31 cellular contexts compared by ENCODE assay signal in the genomic region with DNA sequence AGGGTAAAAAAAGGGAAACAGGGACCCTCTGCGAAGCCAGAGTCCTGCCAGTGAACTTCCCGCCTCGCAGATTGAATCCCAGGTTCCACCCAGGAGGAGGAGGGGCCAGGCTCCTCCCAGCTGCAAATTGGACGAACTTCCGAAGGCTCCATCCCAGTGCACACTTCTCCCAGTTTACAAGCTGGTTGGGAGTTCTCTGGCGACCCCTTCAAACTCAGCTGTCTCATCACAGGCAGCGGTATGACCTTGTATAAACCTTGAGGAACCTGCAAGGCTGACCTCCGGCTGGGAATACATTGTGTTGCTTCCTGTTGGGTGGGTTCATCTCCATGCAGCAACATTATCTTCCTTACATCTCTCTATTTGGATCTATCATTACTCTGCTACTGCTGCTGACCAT.
"Had no signal": no experiment of that assay in that cellular context is flagged by ENCODE, and none has a peak within 500 bp of the region (broad histone marks: within the 10 kb centered on the region; RNA-seq: fewer than 3 reads in every experiment).

No MANE protein-coding gene starts in this region.

- DNase-seq: activated CD4-positive, alpha-beta T cell treated with anti-CD3 and anti-CD28 coated beads for 48 hours; activated CD4-positive, alpha-beta T cell treated with anti-CD3 and anti-CD28 coated beads, Interleukin-2, amount 50 U/mL, for 48 hours; activated CD8-positive, alpha-beta memory T cell treated with anti-CD3 and anti-CD28 coated beads, Interleukin-2, amount 50 U/mL, for 4 hours; activated effector memory CD4-positive, alpha-beta T cell treated with anti-CD3 and anti-CD28 coated beads, Interleukin-2, amount 50 U/mL, for 16 hours; activated naive CD4-positive, alpha-beta T cell treated with anti-CD3 and anti-CD28 coated beads, Interleukin-2, amount 10 ng/mL, durations not matched to agents 7 days and 5 days; activated naive CD8-positive, alpha-beta T cell treated with anti-CD3 and anti-CD28 coated beads, Interleukin-2, amount 10 ng/mL, durations not matched to agents 7 days and 5 days; activated T-cell treated with anti-CD3 and anti-CD28 coated beads, Interleukin-2, amount 50 U/mL, for 1 hour; brain microvascular endothelial cell; caudate nucleus; cortex of kidney; effector memory CD8-positive, alpha-beta T cell; hippocampal formation; kidney glomerular epithelial cell; lower lobe of right lung; ovary; psoas muscle; sigmoid colon; small intestine; stimulated activated CD4-positive, alpha-beta T cell treated with anti-CD3 and anti-CD28 coated beads, Interleukin-1b, Interleukin-23, amount 100 ng/mL, for 48 hours; stimulated activated CD4-positive, alpha-beta T cell treated with anti-CD3 and anti-CD28 coated beads, Interleukin-4, amount 100 ng/mL, for 4 hours; stimulated activated CD8-positive, alpha-beta memory T cell treated with anti-CD3 and anti-CD28 coated beads, Interleukin-4, amount 100 ng/mL, for 48 hours; stimulated activated naive CD8-positive, alpha-beta T cell treated with anti-CD3 and anti-CD28 coated beads, Interleukin-15, amount 100 ng/mL, for 72 hours; T-helper 9 cell; thyroid gland; upper lobe of left lung had no signal

- H3K27me3 ChIP-seq: brain microvascular endothelial cell, gastroesophageal sphincter, neutrophil, sigmoid colon, thyroid gland, upper lobe of left lung, vagina had no signal

- H3K4me3 ChIP-seq: gastroesophageal sphincter, lower lobe of right lung, ovary, psoas muscle, sigmoid colon, thyroid gland, upper lobe of left lung, vagina had no signal

- H3K27ac ChIP-seq: brain microvascular endothelial cell, gastroesophageal sphincter, lower lobe of right lung, neutrophil, ovary, psoas muscle, sigmoid colon, thyroid gland, upper lobe of left lung, vagina, VCaP had no signal

- H3K4me1 ChIP-seq: gastroesophageal sphincter, lower lobe of right lung, psoas muscle, sigmoid colon, thyroid gland, upper lobe of left lung, vagina had no signal

- H3K36me3 ChIP-seq: brain microvascular endothelial cell, gastroesophageal sphincter, lower lobe of right lung, neutrophil, ovary, sigmoid colon, thyroid gland, upper lobe of left lung, vagina had no signal

- H3K9me3 ChIP-seq: gastroesophageal sphincter, lower lobe of right lung, neutrophil, ovary, psoas muscle, sigmoid colon, thyroid gland, upper lobe of left lung, vagina had no signal

- ATAC-seq: activated CD4-positive, CD25-positive, alpha-beta regulatory T cell treated with anti-CD3 and anti-CD28 coated beads, Interleukin-2, amount 50 U/mL, for 24 hours; effector memory CD8-positive, alpha-beta T cell; gastroesophageal sphincter; left lobe of liver; lower lobe of right lung; psoas muscle; stimulated activated naive CD8-positive, alpha-beta T cell treated with anti-CD3 and anti-CD28 coated beads, Interleukin-15, amount 100 ng/mL, for 72 hours had no signal
